1 cellular context compared by ENCODE assay signal in genomic region chr6:97665410-97665809, GRCh38.
TF ChIP-seq lines count a peak whose summit lies in the region.

No MANE protein-coding gene starts in this region.

TF ChIP-seq in WTC11, 78 proteins besides CTCF, POLR2A, EP300 and RAD21 (continued from another document):
- TF ChIP-seq ZNF532 (CRISPR knock-in tag; IDR thresholded peaks at IDR 0.05; ENCODE audit: borderline replicate concordance): no peak
